ENCODE assay signal across 14 cellular contexts in genomic region chr1:178388398-178389161, GRCh38.
DNase-seq lines count a peak whose midpoint lies in the region; ATAC-seq and TF ChIP-seq lines count a peak whose summit lies in the region.
"Had no signal": no experiment of that assay in that cellular context is flagged by ENCODE, and none has a peak within 500 bp of the region (broad histone marks: within the 10 kb centered on the region; RNA-seq: fewer than 3 reads in every experiment).

No MANE protein-coding gene starts in this region.

- CTCF ChIA-PET in MCF 10A (lab: Yijun Ruan, JAX) = interaction anchor here (0.6 to 1.6 kb wide), 5 partner anchors 27 to 797 kb away, joined by 3 to 7 read pairs (median 3); no protein-coding TSS in a partner anchor

- POLR2A ChIA-PET in MCF 10A (lab: Yijun Ruan, JAX) = no interaction called here

- H3K9ac ChIP-seq in GM23248 = peak overlapping the region; percentile 14; the same call in 1 of the 2 replicates

- H3K4me3 Mint-ChIP-seq in glutamatergic neuron (ENCODE audit: unreplicated experiment) = peak overlapping the region; percentile 58
- H3K4me3 Mint-ChIP-seq in MCF 10A (ENCODE audit: unreplicated experiment) = no peak overlapping the region
- H3K4me3 Mint-ChIP-seq in activated T-cell treated with anti-CD3 and anti-CD28 coated beads, Interleukin-2, amount 50 U/mL, for 24 hours = no peak overlapping the region
- H3K4me3 Mint-ChIP-seq: activated B cell treated with CpG ODN at 0.5 μM for 24 hours; activated naive CD8-positive, alpha-beta T cell treated with anti-CD3 and anti-CD28 coated beads for 36 hours had no signal

- H3K27ac Mint-ChIP-seq in glutamatergic neuron (ENCODE audit: unreplicated experiment) (peak overlapping the region; percentile 75), MCF 10A (ENCODE audit: low read depth, unreplicated experiment) (no peak overlapping the region)
- no peak overlapping the region for H3K27ac Mint-ChIP-seq in activated T-cell treated with anti-CD3 and anti-CD28 coated beads, Interleukin-2, amount 50 U/mL, for 24 hours
- H3K27ac Mint-ChIP-seq: activated B cell treated with CpG ODN at 0.5 μM for 24 hours; activated naive CD8-positive, alpha-beta T cell treated with anti-CD3 and anti-CD28 coated beads for 36 hours had no signal

- peaks cover 4% of the 10 kb centered on the region; the same call in 1 of the 2 replicates for H4K20me1 ChIP-seq in GM23248 (ENCODE audit: insufficient read depth)

- H3K27me3 Mint-ChIP-seq in glutamatergic neuron (ENCODE audit: unreplicated experiment) (peaks cover 3% of the 10 kb centered on the region), MCF 10A (ENCODE audit: insufficient read depth, unreplicated experiment) (no peaks in the 10 kb centered on the region)
- H3K27me3 Mint-ChIP-seq in activated T-cell treated with anti-CD3 and anti-CD28 coated beads, Interleukin-2, amount 50 U/mL, for 24 hours = peaks cover 2% of the 10 kb centered on the region
- H3K27me3 Mint-ChIP-seq: activated B cell treated with CpG ODN at 0.5 μM for 24 hours had no signal

- peaks cover 15% of the 10 kb centered on the region for H3F3A ChIP-seq in GM23248 (ENCODE audit: insufficient read depth)

- 30 to 36% methylated on average over 6 of the region's 6 CpGs for WGBS in GM23248 (ENCODE audit: low coverage in 1 of 2, low lambda C conversion rate in 2 of 2, missing lambda C conversion rate in 2 of 2), 2 experiments

- H3K4me1 Mint-ChIP-seq in glutamatergic neuron (ENCODE audit: low read depth, unreplicated experiment) (peaks cover 37% of the 10 kb centered on the region), MCF 10A (ENCODE audit: insufficient read depth, unreplicated experiment) (peaks cover 16% of the 10 kb centered on the region)
- H3K4me1 Mint-ChIP-seq in activated T-cell treated with anti-CD3 and anti-CD28 coated beads, Interleukin-2, amount 50 U/mL, for 24 hours (ENCODE audit: low read depth) = no peaks in the 10 kb centered on the region
- H3K4me1 Mint-ChIP-seq: activated B cell treated with CpG ODN at 0.5 μM for 24 hours; activated naive CD8-positive, alpha-beta T cell treated with anti-CD3 and anti-CD28 coated beads for 36 hours had no signal

- DNase-seq in GM23248 = peak; percentile 76
- DNase-seq in glutamatergic neuron = peak; percentile 27
- DNase-seq in retina = peak; percentile 59
- DNase-seq in dedifferentiated amniotic fluid mesenchymal stem cell (ENCODE audit: extremely low spot score) = no peak
- DNase-seq in MCF 10A (ENCODE audit: unreplicated experiment) = no peak
- DNase-seq in activated T-cell treated with anti-CD3 and anti-CD28 coated beads, Interleukin-2, amount 50 U/mL, for 24 hours = no peak
- DNase-seq: activated B cell treated with CpG ODN at 0.5 μM for 24 hours; activated naive CD8-positive, alpha-beta T cell treated with anti-CD3 and anti-CD28 coated beads for 36 hours; islet precursor cell; spleen; substantia nigra had no signal

- H3K79me2 ChIP-seq in GM23248 (ENCODE audit: insufficient read depth) = peaks cover 75% of the 10 kb centered on the region

- no TSS peak for BruUV-seq in MCF 10A (replicated peaks; lab: Mats Ljungman, UMichigan)

- no peak for ATAC-seq in GM18858 (IDR thresholded peaks at IDR 0.05; ENCODE audit: unreplicated experiment)
- ATAC-seq: gastroesophageal sphincter had no signal

- no peak overlapping the region; the same call in 1 of the 2 replicates for H3K4me3 ChIP-seq in GM23248
- H3K4me3 ChIP-seq: gastroesophageal sphincter, spleen had no signal

- no peaks in the 10 kb centered on the region for H3K9me3 ChIP-seq in GM23248 (ENCODE audit: low read depth)
- H3K9me3 ChIP-seq: gastroesophageal sphincter, spleen had no signal

- TF ChIP-seq CTCF in glutamatergic neuron (IDR thresholded peaks at IDR 0.05; ENCODE audit: partially characterized antibody, unreplicated experiment) (no peak), MCF 10A (IDR thresholded peaks at IDR 0.05; ENCODE audit: unreplicated experiment) (no peak)

- intact Hi-C loops in MCF 10A (cut with micrococcal nuclease) = no loop called here

- no peaks in the 10 kb centered on the region for H3K9me2 ChIP-seq in GM23248 (ENCODE audit: insufficient read depth)

- no peak overlapping the region for H2AFZ ChIP-seq in GM23248

- no peaks in the 10 kb centered on the region for H3K27me3 ChIP-seq in GM23248 (replicated peaks; ENCODE audit: insufficient read depth)
- H3K27me3 ChIP-seq: gastroesophageal sphincter, spleen had no signal

- in situ Hi-C loops in GM23248 (cut with MboI) = no loop called here

- peak overlapping the region; percentile 54 for H3K4me2 ChIP-seq in GM23248 (ENCODE audit: unreplicated experiment)

- H3K36me3 ChIP-seq in GM23248 (ENCODE audit: low read depth) = peaks cover 9% of the 10 kb centered on the region; the same call in 1 of the 2 replicates
- H3K36me3 ChIP-seq: spleen had no signal

- H3K4me1 ChIP-seq in GM23248 (ENCODE audit: insufficient read depth) = peaks cover 22% of the 10 kb centered on the region
- H3K4me1 ChIP-seq: spleen had no signal

- H3K36me3 Mint-ChIP-seq in glutamatergic neuron (ENCODE audit: unreplicated experiment) (no peaks in the 10 kb centered on the region), MCF 10A (ENCODE audit: insufficient read depth, unreplicated experiment) (peaks cover 6% of the 10 kb centered on the region)
- no peaks in the 10 kb centered on the region for H3K36me3 Mint-ChIP-seq in activated T-cell treated with anti-CD3 and anti-CD28 coated beads, Interleukin-2, amount 50 U/mL, for 24 hours (ENCODE audit: low read depth)
- H3K36me3 Mint-ChIP-seq: activated naive CD8-positive, alpha-beta T cell treated with anti-CD3 and anti-CD28 coated beads for 36 hours had no signal

- H3K9me3 Mint-ChIP-seq in glutamatergic neuron (ENCODE audit: unreplicated experiment) (peaks cover 2% of the 10 kb centered on the region), MCF 10A (ENCODE audit: unreplicated experiment) (no peaks in the 10 kb centered on the region)
- H3K9me3 Mint-ChIP-seq in activated T-cell treated with anti-CD3 and anti-CD28 coated beads, Interleukin-2, amount 50 U/mL, for 24 hours = no peaks in the 10 kb centered on the region
- H3K9me3 Mint-ChIP-seq: activated B cell treated with CpG ODN at 0.5 μM for 24 hours; activated naive CD8-positive, alpha-beta T cell treated with anti-CD3 and anti-CD28 coated beads for 36 hours had no signal

- peak overlapping the region; percentile 52 for H3K27ac ChIP-seq in GM23248
- peak overlapping the region; percentile 9 for H3K27ac ChIP-seq in angular gyrus (ENCODE audit: low read depth, low read length)
- H3K27ac ChIP-seq: gastroesophageal sphincter, spleen had no signal

Comparison
In these comparisons a context has a peak if more than half of its experiments do, and no peak if none do; other contexts are left out.
1. DNase-seq: peak in GM23248 (single experiment), glutamatergic neuron (single experiment) and retina (single experiment); none in dedifferentiated amniotic fluid mesenchymal stem cell (single experiment), MCF 10A (single experiment) and activated T-cell treated with anti-CD3 and anti-CD28 coated beads, Interleukin-2, amount 50 U/mL, for 24 hours (single experiment).